25 cellular contexts compared by ENCODE assay signal in genomic region chr1:235575597-235575996, GRCh38.
A peak's percentile ranks its signal among the peaks of the same experiment; 100 is the strongest.
DNase-seq lines count a peak whose midpoint lies in the region; ATAC-seq, FAIRE-seq and TF ChIP-seq lines count a peak whose summit lies in the region.
"Had no signal": no experiment of that assay in that cellular context is flagged by ENCODE, and none has a peak within 500 bp of the region (broad histone marks: within the 10 kb centered on the region; RNA-seq: fewer than 3 reads in every experiment).

No MANE protein-coding gene starts in this region.

- H2AFZ ChIP-seq in H1 (ENCODE audit: low read length) (no peak overlapping the region), trophoblast cell (ENCODE audit: insufficient read depth, low read length, poor library complexity) (no peak overlapping the region)

- H3K79me1 ChIP-seq in H1 (ENCODE audit: low read depth, low read length): 0 out of 2 replicates have a peak, but pooled peaks cover 2% of the 10 kb centered on the region
- no peaks in the 10 kb centered on the region for H3K79me1 ChIP-seq in trophoblast cell (ENCODE audit: low read length)

- no peak overlapping the region for H3K14ac ChIP-seq in H1 (ENCODE audit: insufficient read length)
- H3K14ac ChIP-seq in trophoblast cell (ENCODE audit: low read length): peak overlapping the region; percentile 44

- H3K9me3 Mint-ChIP-seq in natural killer cell treated with Interleukin-12 subunit alpha and Interleukin-12 subunit beta and Interleukin-15 and Interleukin-18, amount 100 ng/mL, for 72 hours: no peaks in the 10 kb centered on the region
- H3K9me3 Mint-ChIP-seq in natural killer cell: no peaks in the 10 kb centered on the region

- peak; percentile 18 for DNase-seq in natural killer cell treated with Interleukin-12 subunit alpha and Interleukin-12 subunit beta and Interleukin-15 and Interleukin-18, amount 100 ng/mL, for 72 hours (ENCODE audit: low spot score)
- DNase-seq in natural killer cell (no peak), H1 (ENCODE audit: low read depth in 1 of 2, low spot score in 2 of 2) (no peak), trophoblast cell (no peak), GM19240 (ENCODE audit: insufficient read length, low spot score) (no peak), T-helper 2 cell (no peak), NOMO-1 treated with dmso at 0.1 percent for 144 hours (lab: John Stamatoyannopoulos, UW; ENCODE audit: unreplicated experiment) (no peak)
- DNase-seq: Caco-2; CD4-positive, CD25-positive, alpha-beta regulatory T cell; CD8-positive, alpha-beta T cell; DMS 273 treated with DMSO at 0.1 percent for 48 hours; DMS79; EL; GDM1; GOT3; H9 had no signal

- POLR2A ChIA-PET in H1 (lab: Charles Lee; ENCODE audit: partially characterized antibody): no interaction called here

- 96% methylated on average over 6 of the region's 6 CpGs; no CpG with 5 or more reads in 1 of the 2 experiments for WGBS in H1 (ENCODE audit: extremely low coverage in 1 of 2, insufficient coverage in 1 of 2, insufficient read length in 1 of 2, insufficient replicate concordance in 2 of 2, low coverage in 1 of 2, low lambda C conversion rate in 2 of 2, missing lambda C conversion rate in 1 of 2), 2 experiments
- WGBS in trophoblast cell (ENCODE audit: extremely low coverage, insufficient coverage, insufficient read length): no CpG with 5 or more reads among the region's 6 CpGs

- no peak overlapping the region for H3K4me2 ChIP-seq in H1 (ENCODE audit: insufficient read depth in 1 of 2, low read depth in 2 of 2, low read length in 2 of 2)
- no peak overlapping the region for H3K4me2 ChIP-seq in trophoblast cell (ENCODE audit: low read length)
- H3K4me2 ChIP-seq: BLaER1 had no signal

- no peak overlapping the region for H4K12ac ChIP-seq in trophoblast cell (ENCODE audit: low read depth, low read length)

- CTCF ChIA-PET in H1 (lab: Charles Lee; ENCODE audit: partially characterized antibody): interaction anchor here (0.6 kb wide), 1 partner anchor 21 kb away, joined by 3 read pairs; no protein-coding TSS in a partner anchor

- FAIRE-seq in H1 (lab: Jason Lieb, UNC): no peak
- FAIRE-seq: A204.1, D721Med, GM12878, GM19239 had no signal

- H3K4me1 Mint-ChIP-seq in natural killer cell treated with Interleukin-12 subunit alpha and Interleukin-12 subunit beta and Interleukin-15 and Interleukin-18, amount 100 ng/mL, for 72 hours (ENCODE audit: low read depth in 2 of 2): no peaks in the 10 kb centered on the region
- no peaks in the 10 kb centered on the region for H3K4me1 Mint-ChIP-seq in natural killer cell
- H3K4me1 Mint-ChIP-seq: B cell; CD4-positive, CD25-positive, alpha-beta regulatory T cell; H9 had no signal

- H4K91ac ChIP-seq in H1 (replicated peaks; ENCODE audit: insufficient read length, low read length) (no peak overlapping the region), trophoblast cell (ENCODE audit: low read depth, low read length) (no peak overlapping the region)

- no peak for TF ChIP-seq POLR2A in H1 (IDR thresholded peaks at IDR 0.05; ENCODE audit: control extremely low read depth in 1 of 2, low read depth in 2 of 2, low read length in 2 of 2)

- H3K4me1 ChIP-seq in H1 (replicated peaks in 1 of 4; ENCODE audit: control insufficient read depth in 3 of 4, insufficient read depth in 4 of 4, low read length in 3 of 4) (no peaks in the 10 kb centered on the region), trophoblast cell (ENCODE audit: control insufficient read depth in 1 of 2, insufficient read depth in 2 of 2, low read length in 2 of 2) (no peaks in the 10 kb centered on the region)
- H3K4me1 ChIP-seq: BLaER1, Caco-2 had no signal

- H3K36me3 ChIP-seq in H1 (ENCODE audit: control insufficient read depth in 2 of 4, insufficient read depth in 4 of 4, low read length in 3 of 4) (peaks cover 0 to 8% (median 4%) of the 10 kb centered on the region in 4 experiments; a peak in 4 of 8 replicates), trophoblast cell (ENCODE audit: control insufficient read depth in 1 of 2, insufficient read depth in 2 of 2, low read length in 2 of 2) (no peaks in the 10 kb centered on the region)
- H3K36me3 ChIP-seq: BLaER1 had no signal

- no peak overlapping the region for H3K18ac ChIP-seq in H1 (ENCODE audit: extremely low read depth, low read length)
- no peak overlapping the region for H3K18ac ChIP-seq in trophoblast cell (ENCODE audit: low read length)

- H3K27ac ChIP-seq in H1 (ENCODE audit: low read depth, low read length) (no peak overlapping the region), trophoblast cell (ENCODE audit: low read depth, low read length) (no peak overlapping the region)
- H3K27ac ChIP-seq: 22Rv1, BLaER1, C4-2B had no signal

- H2BK120ac ChIP-seq in H1 (replicated peaks; ENCODE audit: low read depth, low read length) (no peak overlapping the region), trophoblast cell (ENCODE audit: insufficient read depth, low read length, poor library complexity) (no peak overlapping the region)

- H2BK15ac ChIP-seq in H1 (ENCODE audit: low read length): no peak overlapping the region

- H3K23me2 ChIP-seq in H1 (ENCODE audit: low read depth, low read length): no peaks in the 10 kb centered on the region

- H2AK5ac ChIP-seq in H1 (ENCODE audit: low read depth, low read length) (no peak overlapping the region), trophoblast cell (ENCODE audit: low read length) (no peak overlapping the region)

- H3K4me3 Mint-ChIP-seq in natural killer cell treated with Interleukin-12 subunit alpha and Interleukin-12 subunit beta and Interleukin-15 and Interleukin-18, amount 100 ng/mL, for 72 hours: no peak overlapping the region
- no peak overlapping the region for H3K4me3 Mint-ChIP-seq in natural killer cell
- H3K4me3 Mint-ChIP-seq: B cell; CD8-positive, alpha-beta T cell; H9 had no signal

- TF ChIP-seq CTCF in natural killer cell (IDR thresholded peaks at IDR 0.05) (no peak), H1 (IDR thresholded peaks at IDR 0.05; ENCODE audit: control extremely low read depth in 1 of 3, insufficient read depth in 1 of 3, low read depth in 1 of 3, low read length in 3 of 3) (no peak)

- no peak overlapping the region for H3K23ac ChIP-seq in H1 (ENCODE audit: insufficient read length)
- H3K23ac ChIP-seq in trophoblast cell (ENCODE audit: low read length): no peak overlapping the region

- H3K56ac ChIP-seq in H1 (replicated peaks; ENCODE audit: insufficient read length, low read depth, low read length): no peak overlapping the region

- no peak overlapping the region for H3K4ac ChIP-seq in H1 (replicated peaks; ENCODE audit: insufficient read length, low read depth, low read length)
- H3K4ac ChIP-seq in trophoblast cell (ENCODE audit: low read depth, low read length): no peak overlapping the region

- H3K36me3 Mint-ChIP-seq in natural killer cell treated with Interleukin-12 subunit alpha and Interleukin-12 subunit beta and Interleukin-15 and Interleukin-18, amount 100 ng/mL, for 72 hours: no peaks in the 10 kb centered on the region
- no peaks in the 10 kb centered on the region for H3K36me3 Mint-ChIP-seq in natural killer cell
- H3K36me3 Mint-ChIP-seq: CD4-positive, CD25-positive, alpha-beta regulatory T cell; CD8-positive, alpha-beta T cell had no signal

- H3K9me3 ChIP-seq in H1 (ENCODE audit: insufficient read depth in 2 of 2, low read depth in 1 of 2, low read length in 1 of 2): no peaks in the 10 kb centered on the region
- no peaks in the 10 kb centered on the region for H3K9me3 ChIP-seq in trophoblast cell (ENCODE audit: insufficient read depth, low read depth, low read length)
- H3K9me3 ChIP-seq: BLaER1, Caco-2 had no signal

- no peaks in the 10 kb centered on the region for H3K27me3 ChIP-seq in H1 (replicated peaks in 1 of 4; ENCODE audit: control insufficient read depth in 3 of 4, extremely low read depth in 1 of 4, insufficient read depth in 3 of 4, low read length in 3 of 4)
- H3K27me3 ChIP-seq in trophoblast cell (ENCODE audit: insufficient read depth, low read length): no peaks in the 10 kb centered on the region
- H3K27me3 ChIP-seq: BLaER1 had no signal

- no peak overlapping the region for H2BK20ac ChIP-seq in H1 (ENCODE audit: low read length)

- no peaks in the 10 kb centered on the region for H3K79me2 ChIP-seq in H1 (ENCODE audit: control insufficient read depth in 1 of 2, insufficient read depth in 2 of 2, low read length in 2 of 2)
- H3K79me2 ChIP-seq in trophoblast cell (ENCODE audit: control insufficient read depth, insufficient read depth, low read length, poor library complexity): no peaks in the 10 kb centered on the region

- H4K5ac ChIP-seq in H1 (ENCODE audit: insufficient read length, low read depth, low read length): no peak overlapping the region

- H3K27me3 Mint-ChIP-seq in natural killer cell treated with Interleukin-12 subunit alpha and Interleukin-12 subunit beta and Interleukin-15 and Interleukin-18, amount 100 ng/mL, for 72 hours: peaks cover 0 to 7% of the 10 kb centered on the region in 2 donors
- peaks cover 0 to 7% of the 10 kb centered on the region in 2 donors for H3K27me3 Mint-ChIP-seq in natural killer cell (ENCODE audit: low read depth in 2 of 2)

- no peak overlapping the region for H3K27ac Mint-ChIP-seq in natural killer cell treated with Interleukin-12 subunit alpha and Interleukin-12 subunit beta and Interleukin-15 and Interleukin-18, amount 100 ng/mL, for 72 hours
- H3K27ac Mint-ChIP-seq in natural killer cell: no peak overlapping the region
- H3K27ac Mint-ChIP-seq: B cell; CD4-positive, CD25-positive, alpha-beta regulatory T cell; CD8-positive, alpha-beta T cell had no signal

- no peak for TF ChIP-seq EP300 in H1 (IDR thresholded peaks at IDR 0.05; ENCODE audit: borderline replicate concordance in 1 of 2, low read depth in 2 of 2, low read length in 2 of 2)

- H3K9ac ChIP-seq in H1 (replicated peaks in 1 of 4; ENCODE audit: extremely low read depth in 1 of 4, low read depth in 3 of 4, low read length in 3 of 4) (no peak overlapping the region), trophoblast cell (ENCODE audit: low read length) (no peak overlapping the region)
- H3K9ac ChIP-seq: BLaER1 had no signal

- intact Hi-C loops in natural killer cell (cut with micrococcal nuclease): no loop called here

- 0 out of 2 replicates have a peak overlapping the region, but pooled peaks have one; percentile 24 for H2BK5ac ChIP-seq in H1 (ENCODE audit: low read depth, low read length)
- no peak overlapping the region for H2BK5ac ChIP-seq in trophoblast cell (ENCODE audit: low read depth, low read length, poor library complexity)

- H4K8ac ChIP-seq in H1 (ENCODE audit: extremely low read depth, insufficient read depth, low read length) (no peak overlapping the region), trophoblast cell (ENCODE audit: low read depth, low read length) (no peak overlapping the region)

- no peaks in the 10 kb centered on the region for H4K20me1 ChIP-seq in H1 (replicated peaks in 1 of 2; ENCODE audit: control insufficient read depth in 1 of 2, insufficient read depth in 2 of 2, low read length in 2 of 2)
- H4K20me1 ChIP-seq: BLaER1 had no signal

- H3K4me3 ChIP-seq in H1 (ENCODE audit: extremely low read depth in 1 of 4, insufficient read depth in 2 of 4, low read depth in 3 of 4, low read length in 4 of 4) (no peak overlapping the region), trophoblast cell (ENCODE audit: low read depth, low read length) (no peak overlapping the region)
- H3K4me3 ChIP-seq: BLaER1, GM12878 had no signal

- H2BK12ac ChIP-seq in H1 (ENCODE audit: low read depth, low read length) (no peak overlapping the region), trophoblast cell (ENCODE audit: low read length) (no peak overlapping the region)

- no peak for ATAC-seq in natural killer cell treated with Interleukin-12 subunit alpha and Interleukin-12 subunit beta and Interleukin-15 and Interleukin-18, amount 100 ng/mL, for 72 hours
- ATAC-seq in natural killer cell: no peak
- ATAC-seq: CD8-positive, alpha-beta T cell; GM12878; HCT116 had no signal

- TF ChIP-seq RAD21 in H1 (IDR thresholded peaks at IDR 0.05 in 1 of 2, conservative IDR thresholded peaks at IDR 0.05 in 1 of 2; ENCODE audit: low read depth in 2 of 2, low read length in 2 of 2): no peak
